Comparison of ENCODE assay signal across 12 cellular contexts in the genomic region with DNA sequence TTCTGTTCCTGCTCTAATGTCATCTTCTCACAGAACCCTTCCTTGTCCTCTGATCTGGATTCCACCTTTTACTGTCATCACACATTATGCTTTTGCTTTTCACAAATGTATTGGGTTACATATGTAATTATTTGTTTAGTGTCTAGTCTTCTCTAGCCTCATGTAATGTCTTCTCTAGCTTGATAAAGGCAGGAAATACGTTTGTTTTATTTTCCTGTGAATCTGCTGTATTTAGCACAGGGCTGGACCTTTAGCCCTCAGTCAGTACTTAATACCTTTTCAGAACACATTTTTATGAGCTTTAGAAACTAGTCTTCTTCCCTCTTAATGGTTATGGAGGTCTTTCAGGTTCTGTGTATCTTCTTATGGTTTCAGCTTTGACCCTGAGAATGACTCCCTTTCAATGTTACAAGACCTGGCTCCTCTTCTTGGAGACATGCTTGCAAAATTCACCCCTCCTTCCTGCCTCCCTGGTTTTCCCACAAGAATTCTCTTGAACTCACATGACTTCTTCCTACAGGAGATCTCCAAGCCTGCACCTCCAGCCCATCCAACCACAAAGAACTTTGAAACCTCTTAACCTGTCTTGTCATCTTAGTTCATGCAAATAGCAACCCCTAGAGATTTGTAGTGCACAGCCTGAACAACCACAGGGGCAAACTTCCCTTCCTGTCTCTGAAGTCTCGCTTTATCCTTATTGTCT.
DNase-seq lines count a peak whose midpoint lies in the region; ATAC-seq and TF ChIP-seq lines count a peak whose summit lies in the region.
"Had no signal": no experiment of that assay in that cellular context is flagged by ENCODE, and none has a peak within 500 bp of the region (broad histone marks: within the 10 kb centered on the region; RNA-seq: fewer than 3 reads in every experiment).

No MANE protein-coding gene starts in this region.

- POLR2A ChIA-PET in SK-N-SH (lab: Yijun Ruan, JAX) = no interaction called here

- no peak overlapping the region for H3K4me3 Mint-ChIP-seq in endodermal cell

- H3K9me2 ChIP-seq in SK-N-SH = no peaks in the 10 kb centered on the region

- CTCF ChIA-PET in SK-N-SH (lab: Yijun Ruan, JAX) = no interaction called here

- TF ChIP-seq EP300 in SK-N-SH (IDR thresholded peaks at IDR 0.05; ENCODE audit: borderline replicate concordance in 1 of 2, low read depth in 1 of 2, low read length in 1 of 2) = no peak

- no peaks in the 10 kb centered on the region for H3K4me1 Mint-ChIP-seq in endodermal cell

- H3K9ac ChIP-seq in SK-N-SH (no peak overlapping the region), endodermal cell (ENCODE audit: extremely low read depth, low read length, poor library complexity, severe bottlenecking) (no peak overlapping the region)

- H3K27ac Mint-ChIP-seq in endodermal cell = no peak overlapping the region
- H3K27ac Mint-ChIP-seq: activated naive CD4-positive, alpha-beta T cell treated with anti-CD3 and anti-CD28 coated beads, Interleukin-2, amount 50 U/mL, for 72 hours had no signal

- 85% methylated on average over 2 of the region's 2 CpGs for WGBS in SK-N-SH (ENCODE audit: low lambda C conversion rate)
- 96 to 100% methylated on average over 2 of the region's 2 CpGs for WGBS in endodermal cell (ENCODE audit: insufficient coverage in 1 of 2, insufficient read length in 1 of 2), 2 experiments

- DNase-seq in DMS53 (lab: John Stamatoyannopoulos, UW) (peak; percentile 85), GM19240 (ENCODE audit: insufficient read length, low spot score) (peak; percentile 17), SK-N-SH (no peak), osteoblast (ENCODE audit: insufficient read length, low spot score, missing footprints) (no peak), endodermal cell (no peak), AG08395 (ENCODE audit: low spot score) (no peak)
- DNase-seq: activated CD4-positive, alpha-beta T cell treated with anti-CD3 and anti-CD28 coated beads for 1 hour; effector memory CD4-positive, alpha-beta T cell had no signal

- peaks cover 4% of the 10 kb centered on the region for H3K27me3 Mint-ChIP-seq in endodermal cell (ENCODE audit: insufficient read depth)

- ATAC-seq in HG02798 (IDR thresholded peaks at IDR 0.05; ENCODE audit: poor library complexity, unreplicated experiment) (peak; percentile 87), HG03565 (IDR thresholded peaks at IDR 0.05; ENCODE audit: unreplicated experiment) (peak; percentile 75)
- ATAC-seq: activated naive CD4-positive, alpha-beta T cell treated with anti-CD3 and anti-CD28 coated beads, Interleukin-2, amount 50 U/mL, for 72 hours had no signal

- H3K27me3 ChIP-seq in SK-N-SH (ENCODE audit: insufficient read depth) (no peaks in the 10 kb centered on the region), osteoblast (ENCODE audit: insufficient read depth, low read length) (no peaks in the 10 kb centered on the region), endodermal cell (ENCODE audit: control insufficient read depth, insufficient read depth, low read length, poor library complexity, severe bottlenecking) (no peaks in the 10 kb centered on the region)
- H3K27me3 ChIP-seq: neutrophil had no signal

- H3K79me2 ChIP-seq in SK-N-SH (ENCODE audit: insufficient read depth) = no peaks in the 10 kb centered on the region
- H3K79me2 ChIP-seq in osteoblast (ENCODE audit: insufficient read depth, low read length) = no peaks in the 10 kb centered on the region

- H3F3A ChIP-seq in SK-N-SH (replicated peaks; ENCODE audit: insufficient read depth) = peaks cover 9% of the 10 kb centered on the region

- no peak overlapping the region for H3K27ac ChIP-seq in SK-N-SH (ENCODE audit: low read depth in 2 of 2, low read length in 1 of 2)
- H3K27ac ChIP-seq in osteoblast (ENCODE audit: low read depth, low read length) = no peak overlapping the region
- no peak overlapping the region for H3K27ac ChIP-seq in endodermal cell (ENCODE audit: low read depth, low read length)
- H3K27ac ChIP-seq: neutrophil had no signal

- H2AFZ ChIP-seq in SK-N-SH (ENCODE audit: low read depth) = no peak overlapping the region
- no peak overlapping the region for H2AFZ ChIP-seq in osteoblast (ENCODE audit: low read length)

- H4K20me1 ChIP-seq in SK-N-SH (ENCODE audit: insufficient read depth) (no peaks in the 10 kb centered on the region), osteoblast (ENCODE audit: insufficient read depth, low read length) (no peaks in the 10 kb centered on the region)

- H3K9me3 Mint-ChIP-seq in endodermal cell = peaks cover 5% of the 10 kb centered on the region
- H3K9me3 Mint-ChIP-seq: activated naive CD4-positive, alpha-beta T cell treated with anti-CD3 and anti-CD28 coated beads, Interleukin-2, amount 50 U/mL, for 72 hours had no signal

- no peak overlapping the region for H3K4me3 ChIP-seq in SK-N-SH (ENCODE audit: low read depth in 2 of 2, low read length in 1 of 2)
- no peak overlapping the region for H3K4me3 ChIP-seq in osteoblast (ENCODE audit: insufficient read depth, low read length)
- no peak overlapping the region for H3K4me3 ChIP-seq in endodermal cell (ENCODE audit: low read length)

- H3K36me3 ChIP-seq in SK-N-SH (replicated peaks in 1 of 2; ENCODE audit: control insufficient read depth in 1 of 2, insufficient read depth in 2 of 2, low read length in 1 of 2) = no peaks in the 10 kb centered on the region
- no peaks in the 10 kb centered on the region for H3K36me3 ChIP-seq in osteoblast (ENCODE audit: insufficient read depth, low read length)
- no peaks in the 10 kb centered on the region for H3K36me3 ChIP-seq in endodermal cell (ENCODE audit: control insufficient read depth, insufficient read depth, low read length)
- H3K36me3 ChIP-seq: neutrophil had no signal

- H3K4me1 ChIP-seq in SK-N-SH (ENCODE audit: control insufficient read depth in 1 of 2, insufficient read depth in 2 of 2, low read depth in 1 of 2, low read length in 1 of 2) (peaks cover 0 to 15% of the 10 kb centered on the region in 2 experiments; a peak in 1 of 4 replicates), osteoblast (ENCODE audit: insufficient read depth, low read length) (peaks cover 3% of the 10 kb centered on the region), endodermal cell (ENCODE audit: control insufficient read depth, insufficient read depth, low read length) (no peaks in the 10 kb centered on the region)

- H3K36me3 Mint-ChIP-seq in endodermal cell (ENCODE audit: low read depth) = no peaks in the 10 kb centered on the region
- H3K36me3 Mint-ChIP-seq: activated naive CD4-positive, alpha-beta T cell treated with anti-CD3 and anti-CD28 coated beads, Interleukin-2, amount 50 U/mL, for 72 hours had no signal

- no peak for TF ChIP-seq RAD21 in SK-N-SH (IDR thresholded peaks at IDR 0.05; ENCODE audit: low read length)

- H3K9me3 ChIP-seq in SK-N-SH = no peaks in the 10 kb centered on the region
- H3K9me3 ChIP-seq in osteoblast (ENCODE audit: low read depth, low read length) = no peaks in the 10 kb centered on the region
- H3K9me3 ChIP-seq in endodermal cell (ENCODE audit: control insufficient read depth, low read length) = no peaks in the 10 kb centered on the region
- H3K9me3 ChIP-seq: neutrophil had no signal

- TF ChIP-seq CTCF in SK-N-SH (IDR thresholded peaks at IDR 0.05) (no peak), osteoblast (IDR thresholded peaks at IDR 0.05; ENCODE audit: extremely low read depth, low read depth, low read length) (no peak), endodermal cell (conservative IDR thresholded peaks at IDR 0.05) (no peak)

- no peak overlapping the region for H3K4me2 ChIP-seq in SK-N-SH
- H3K4me2 ChIP-seq in osteoblast (ENCODE audit: insufficient read depth, low read length) = no peak overlapping the region

TF ChIP-seq in SK-N-SH, 30 proteins besides CTCF, POLR2A, EP300 and RAD21:
- TF ChIP-seq NRF1 (IDR thresholded peaks at IDR 0.05; ENCODE audit: low read depth, low read length) (no peak), PBX3 (IDR thresholded peaks at IDR 0.05) (no peak), ELF1 (IDR thresholded peaks at IDR 0.05) (no peak), POLR2AphosphoS5 (IDR thresholded peaks at IDR 0.05; ENCODE audit: low read depth, low read length) (no peak), MXI1 (IDR thresholded peaks at IDR 0.05; ENCODE audit: low read depth, low read length) (no peak), TCF12 (IDR thresholded peaks at IDR 0.05) (no peak), SIN3A (IDR thresholded peaks at IDR 0.05; ENCODE audit: borderline replicate concordance, low read depth, low read length) (no peak), EZH2phosphoT487 (IDR thresholded peaks at IDR 0.05; ENCODE audit: borderline replicate concordance, low read depth) (no peak), RFX5 (IDR thresholded peaks at IDR 0.05; ENCODE audit: low read length) (no peak), TEAD4 (IDR thresholded peaks at IDR 0.05; ENCODE audit: borderline replicate concordance, insufficient read depth) (no peak), GABPA (IDR thresholded peaks at IDR 0.05; ENCODE audit: low read depth) (no peak), USF1 (IDR thresholded peaks at IDR 0.05; ENCODE audit: borderline replicate concordance, low read depth) (no peak), CHD2 (IDR thresholded peaks at IDR 0.05; ENCODE audit: low read length, partially characterized antibody) (no peak), JUND (IDR thresholded peaks at IDR 0.05) (no peak)
- TF ChIP-seq, protein P1, sequence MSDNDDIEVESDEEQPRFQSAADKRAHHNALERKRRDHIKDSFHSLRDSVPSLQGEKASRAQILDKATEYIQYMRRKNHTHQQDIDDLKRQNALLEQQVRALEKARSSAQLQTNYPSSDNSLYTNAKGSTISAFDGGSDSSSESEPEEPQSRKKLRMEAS (IDR thresholded peaks at IDR 0.05; ENCODE audit: low read depth) = no peak

Comparison
In these comparisons a context has a peak if more than half of its experiments do, and no peak if none do; other contexts are left out.
1. DNase-seq: peak in DMS53 (single experiment) and GM19240 (single experiment); none in SK-N-SH (single experiment), osteoblast (single experiment), endodermal cell (single experiment) and AG08395 (single experiment).